ENCODE assay signal across 14 cellular contexts in the genomic region with DNA sequence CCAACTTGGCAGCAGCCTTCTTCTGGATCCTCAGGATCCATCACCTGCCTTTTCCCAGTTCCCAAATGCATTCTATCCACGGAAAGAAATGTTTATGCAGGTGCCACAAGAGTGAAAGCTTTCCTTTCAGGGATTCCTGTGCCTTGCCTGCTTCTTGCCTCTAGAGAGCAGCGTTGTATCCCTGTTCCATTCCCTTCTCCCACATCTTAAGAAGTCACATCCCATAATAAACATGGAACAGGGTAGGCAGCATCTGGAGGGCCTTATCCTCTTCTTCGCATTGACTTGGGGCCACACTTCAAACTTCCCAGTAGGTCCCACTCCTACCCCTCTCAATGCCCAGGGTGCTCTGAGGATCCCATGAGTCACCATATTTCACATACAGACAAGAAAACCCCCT.
DNase-seq lines count a peak whose midpoint lies in the region; ATAC-seq and TF ChIP-seq lines count a peak whose summit lies in the region.
"Had no signal": no experiment of that assay in that cellular context is flagged by ENCODE, and none has a peak within 500 bp of the region (broad histone marks: within the 10 kb centered on the region; RNA-seq: fewer than 3 reads in every experiment).

No MANE protein-coding gene starts in this region.

- H3K4me3 ChIP-seq in BE2C (ENCODE audit: low read depth, low read length), result no peak overlapping the region
- no peak overlapping the region for H3K4me3 ChIP-seq in hepatocyte
- H3K4me3 ChIP-seq: tibial nerve had no signal

- peak overlapping the region; percentile 12 for H3K27ac Mint-ChIP-seq in activated CD8-positive, alpha-beta T cell treated with anti-CD3 and anti-CD28 coated beads, Interleukin-2, amount 10 ng/mL, durations not matched to agents 7 days and 5 days
- H3K27ac Mint-ChIP-seq: activated CD4-positive, alpha-beta T cell treated with anti-CD3 and anti-CD28 coated beads for 36 hours; activated T-cell treated with anti-CD3 and anti-CD28 coated beads, Interleukin-2, amount 50 U/mL, for 72 hours; dendritic cell treated with granulocyte-macrophage colony-stimulating factor and Interleukin-4, amounts not matched to agents 40 ng/mL and 50 ng/mL, for 4 days had no signal

- H3K79me2 ChIP-seq in hepatocyte, result no peaks in the 10 kb centered on the region

- POLR2A ChIA-PET in activated CD8-positive, alpha-beta T cell treated with anti-CD3 and anti-CD28 coated beads, Interleukin-2, amount 10 ng/mL, durations not matched to agents 7 days and 5 days (lab: Charles Lee), result no interaction called here

- no peak for ATAC-seq in activated CD8-positive, alpha-beta T cell treated with anti-CD3 and anti-CD28 coated beads, Interleukin-2, amount 10 ng/mL, durations not matched to agents 7 days and 5 days
- no peak for ATAC-seq in HG03039 (IDR thresholded peaks at IDR 0.05; ENCODE audit: unreplicated experiment)
- ATAC-seq: activated CD4-positive, alpha-beta T cell treated with anti-CD3 and anti-CD28 coated beads for 36 hours; activated T-cell treated with anti-CD3 and anti-CD28 coated beads, Interleukin-2, amount 50 U/mL, for 72 hours had no signal

- H3K27ac ChIP-seq in hepatocyte, result no peak overlapping the region
- H3K27ac ChIP-seq: tibial nerve had no signal

- no peak overlapping the region for H3K4me2 ChIP-seq in hepatocyte

- peaks cover 18% of the 10 kb centered on the region for H3K4me1 Mint-ChIP-seq in activated CD8-positive, alpha-beta T cell treated with anti-CD3 and anti-CD28 coated beads, Interleukin-2, amount 10 ng/mL, durations not matched to agents 7 days and 5 days (ENCODE audit: low read depth)
- H3K4me1 Mint-ChIP-seq: activated CD4-positive, alpha-beta T cell treated with anti-CD3 and anti-CD28 coated beads for 36 hours had no signal

- peaks cover 57% of the 10 kb centered on the region for H3K36me3 Mint-ChIP-seq in activated CD8-positive, alpha-beta T cell treated with anti-CD3 and anti-CD28 coated beads, Interleukin-2, amount 10 ng/mL, durations not matched to agents 7 days and 5 days (ENCODE audit: low read depth)

- DNase-seq in BE2C (no peak), GM13976 (ENCODE audit: low spot score) (no peak), hepatocyte (ENCODE audit: low spot score) (no peak), posterior cingulate gyrus (no peak)
- no peak for DNase-seq in activated CD8-positive, alpha-beta T cell treated with anti-CD3 and anti-CD28 coated beads, Interleukin-2, amount 10 ng/mL, durations not matched to agents 7 days and 5 days
- no peak for DNase-seq in effector CD4-positive, alpha-beta T cell
- no peak for DNase-seq in stimulated activated CD4-positive, alpha-beta T cell treated with anti-CD3 and anti-CD28 coated beads, Interleukin-4, amount 100 ng/mL, for 4 hours
- DNase-seq: activated CD4-positive, alpha-beta T cell treated with anti-CD3 and anti-CD28 coated beads for 36 hours; activated T-cell treated with anti-CD3 and anti-CD28 coated beads, Interleukin-2, amount 50 U/mL, for 72 hours; amygdala; NCI-H146 had no signal

- TF ChIP-seq CTCF in BE2C (IDR thresholded peaks at IDR 0.05; ENCODE audit: low read depth, low read length), result peak; percentile 29; the same call in 1 of the 2 replicates
- TF ChIP-seq CTCF in GM13976 (IDR thresholded peaks at IDR 0.05; ENCODE audit: borderline replicate concordance, control extremely low read depth, extremely low read depth, insufficient read depth, missing control alignments), result peak; percentile 31
- TF ChIP-seq CTCF in hepatocyte (IDR thresholded peaks at IDR 0.05; ENCODE audit: poor library complexity), result peak; percentile 12

- no peaks in the 10 kb centered on the region for H3K36me3 ChIP-seq in BE2C
- peaks cover 4% of the 10 kb centered on the region for H3K36me3 ChIP-seq in hepatocyte (replicated peaks; ENCODE audit: insufficient read depth, low read depth)

- in situ Hi-C loops in GM13976 (cut with MboI; ENCODE audit: low sequenced_read_pairs, unreplicated experiment), result no loop called here

- no peak overlapping the region for H3K4me3 Mint-ChIP-seq in activated CD8-positive, alpha-beta T cell treated with anti-CD3 and anti-CD28 coated beads, Interleukin-2, amount 10 ng/mL, durations not matched to agents 7 days and 5 days
- H3K4me3 Mint-ChIP-seq: activated CD4-positive, alpha-beta T cell treated with anti-CD3 and anti-CD28 coated beads for 36 hours; activated T-cell treated with anti-CD3 and anti-CD28 coated beads, Interleukin-2, amount 50 U/mL, for 72 hours; dendritic cell treated with granulocyte-macrophage colony-stimulating factor and Interleukin-4, amounts not matched to agents 40 ng/mL and 50 ng/mL, for 4 days had no signal

- CTCF ChIA-PET in activated CD8-positive, alpha-beta T cell treated with anti-CD3 and anti-CD28 coated beads, Interleukin-2, amount 10 ng/mL, durations not matched to agents 7 days and 5 days (lab: Charles Lee), result interaction anchor here (0.5 to 2.4 kb wide), 6 partner anchors 12 to 121 kb away, joined by 3 to 12 read pairs (median 3); no protein-coding TSS in a partner anchor

- peaks cover 8% of the 10 kb centered on the region for H3K9me3 Mint-ChIP-seq in activated CD8-positive, alpha-beta T cell treated with anti-CD3 and anti-CD28 coated beads, Interleukin-2, amount 10 ng/mL, durations not matched to agents 7 days and 5 days (ENCODE audit: insufficient read depth)

- H4K20me1 ChIP-seq in hepatocyte (ENCODE audit: insufficient read depth, poor library complexity, severe bottlenecking), result no peaks in the 10 kb centered on the region

- H3K4me1 ChIP-seq in BE2C (no peaks in the 10 kb centered on the region), hepatocyte (ENCODE audit: insufficient read depth) (no peaks in the 10 kb centered on the region)

- intact Hi-C loops in posterior cingulate gyrus (cut with DNase I), result no loop called here

- WGBS in hepatocyte (ENCODE audit: low lambda C conversion rate, missing lambda C conversion rate), result 60% methylated on average over 3 of the region's 3 CpGs

- no peaks in the 10 kb centered on the region for H3K27me3 Mint-ChIP-seq in activated CD8-positive, alpha-beta T cell treated with anti-CD3 and anti-CD28 coated beads, Interleukin-2, amount 10 ng/mL, durations not matched to agents 7 days and 5 days (ENCODE audit: low read depth)
- H3K27me3 Mint-ChIP-seq: activated CD4-positive, alpha-beta T cell treated with anti-CD3 and anti-CD28 coated beads for 36 hours; dendritic cell treated with granulocyte-macrophage colony-stimulating factor and Interleukin-4, amounts not matched to agents 40 ng/mL and 50 ng/mL, for 4 days had no signal

- no peaks in the 10 kb centered on the region for H3K27me3 ChIP-seq in BE2C
- H3K27me3 ChIP-seq in hepatocyte, result no peaks in the 10 kb centered on the region
- H3K27me3 ChIP-seq: tibial nerve had no signal

- H3K9me3 ChIP-seq in BE2C (no peaks in the 10 kb centered on the region), hepatocyte (ENCODE audit: low read depth) (no peaks in the 10 kb centered on the region)

- no peak overlapping the region for H2AFZ ChIP-seq in hepatocyte

- H3K9me2 ChIP-seq in hepatocyte (replicated peaks; ENCODE audit: insufficient read depth), result no peaks in the 10 kb centered on the region
